8 cellular contexts compared by ENCODE assay signal in the genomic region with DNA sequence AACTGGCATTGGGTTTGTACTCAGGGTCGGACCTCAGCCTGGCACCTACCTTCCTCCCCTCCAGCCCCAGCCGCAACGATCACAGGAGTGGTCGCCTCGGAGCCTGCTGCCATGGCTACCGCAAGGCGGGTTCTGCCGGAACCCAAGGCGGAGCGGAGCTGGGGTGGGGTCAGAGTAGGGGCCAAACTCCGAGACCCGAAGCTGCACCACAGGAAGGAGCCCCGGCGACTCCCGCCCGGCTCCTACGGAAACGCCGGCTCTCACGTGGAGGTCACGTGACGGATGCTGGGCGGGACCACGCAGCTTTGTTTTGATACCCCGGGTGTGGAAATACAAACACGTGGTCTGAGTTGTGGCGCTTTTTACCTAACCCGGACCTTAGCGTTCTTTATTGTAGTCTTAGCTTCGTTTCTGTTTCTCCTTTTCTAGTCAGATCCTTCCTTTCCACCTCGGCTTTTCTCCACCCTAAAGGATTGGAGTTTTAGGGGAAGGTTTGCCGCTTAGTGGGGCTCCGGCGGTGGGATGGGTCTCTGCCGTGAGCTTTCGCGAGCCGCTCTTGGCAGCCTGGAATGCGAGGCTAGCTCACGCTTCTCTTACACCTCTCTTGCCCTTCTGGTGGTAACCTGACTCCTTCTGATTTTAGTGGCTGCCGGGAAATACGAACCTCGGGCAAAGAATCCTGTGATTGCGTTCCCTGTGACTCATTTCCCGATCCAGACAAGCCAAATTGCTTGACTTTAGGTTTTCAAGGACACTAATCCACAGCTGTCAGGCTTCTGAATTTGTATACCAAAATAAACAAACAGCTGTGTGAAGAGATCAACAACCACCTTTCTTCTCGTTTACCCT. TPM values are rescaled to one million over a fixed set of nuclear protein-coding genes. Genes with fewer than 3 reads are reported as not detected.
DNase-seq lines count a peak whose midpoint lies in the region; ATAC-seq, FAIRE-seq and TF ChIP-seq lines count a peak whose summit lies in the region.

A gene with protein sequence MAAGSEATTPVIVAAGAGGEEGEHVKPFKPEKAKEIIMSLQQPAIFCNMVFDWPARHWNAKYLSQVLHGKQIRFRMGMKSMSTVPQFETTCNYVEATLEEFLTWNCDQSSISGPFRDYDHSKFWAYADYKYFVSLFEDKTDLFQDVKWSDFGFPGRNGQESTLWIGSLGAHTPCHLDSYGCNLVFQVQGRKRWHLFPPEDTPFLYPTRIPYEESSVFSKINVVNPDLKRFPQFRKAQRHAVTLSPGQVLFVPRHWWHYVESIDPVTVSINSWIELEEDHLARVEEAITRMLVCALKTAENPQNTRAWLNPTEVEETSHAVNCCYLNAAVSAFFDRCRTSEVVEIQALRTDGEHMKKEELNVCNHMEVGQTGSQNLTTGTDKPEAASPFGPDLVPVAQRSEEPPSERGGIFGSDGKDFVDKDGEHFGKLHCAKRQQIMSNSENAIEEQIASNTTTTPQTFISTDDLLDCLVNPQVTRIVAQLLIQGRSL (minus strand): TSS at position 264 of the 849 bp plus-strand sequence. CDS start 151 bp downstream, at position 113.

- no peaks in the 10 kb centered on the region for H3K27me3 Mint-ChIP-seq in activated CD4-positive, alpha-beta T cell treated with anti-CD3 and anti-CD28 coated beads, Interleukin-2, amount 10 ng/mL, durations not matched to agents 7 days and 5 days

- no peak within 1 kb of the TSS for H2BK120ac ChIP-seq in mesendoderm (ENCODE audit: low read depth, low read length)

- no peaks in the 10 kb centered on the region for H3K9me3 Mint-ChIP-seq in activated CD4-positive, alpha-beta T cell treated with anti-CD3 and anti-CD28 coated beads, Interleukin-2, amount 10 ng/mL, durations not matched to agents 7 days and 5 days

- H3K27ac ChIP-seq in A549 (peak within 1 kb of the TSS; percentile 86 to 98), mesendoderm (ENCODE audit: low read depth, low read length) (peak within 1 kb of the TSS; percentile 60)

- no peak within 1 kb of the TSS for H4K8ac ChIP-seq in mesendoderm (ENCODE audit: low read depth, low read length)

- H3K4me3 Mint-ChIP-seq in activated CD4-positive, alpha-beta T cell treated with anti-CD3 and anti-CD28 coated beads, Interleukin-2, amount 10 ng/mL, durations not matched to agents 7 days and 5 days: no peak within 1 kb of the TSS

- peak; percentile 92 to 94 for DNase-seq in A549 (ENCODE audit: low read depth in 1 of 2, low spot score in 1 of 2)
- peak; percentile 85 for DNase-seq in GM19239 (ENCODE audit: insufficient read length, low spot score)
- DNase-seq in activated CD4-positive, alpha-beta T cell treated with anti-CD3 and anti-CD28 coated beads, Interleukin-2, amount 10 ng/mL, durations not matched to agents 7 days and 5 days: peak; percentile 93
- peak; percentile 87 for DNase-seq in effector CD4-positive, alpha-beta T cell
- DNase-seq in mesendoderm: peak; percentile 98
- DNase-seq in stimulated activated CD8-positive, alpha-beta memory T cell treated with anti-CD3 and anti-CD28 coated beads, Interleukin-15, amount 100 ng/mL, for 24 hours (ENCODE audit: low read depth): peak; percentile 77
- no peak for DNase-seq in NCI-H510A (lab: John Stamatoyannopoulos, UW)

- H3K4ac ChIP-seq in mesendoderm (ENCODE audit: low read depth, low read length): no peak within 1 kb of the TSS

- peak within 1 kb of the TSS; percentile 86 for H3K9ac ChIP-seq in mesendoderm (ENCODE audit: low read length)

- no peak for TF ChIP-seq CTCF in A549 (IDR thresholded peaks at IDR 0.05)

- TF ChIP-seq EP300 in A549 (IDR thresholded peaks at IDR 0.05): no peak

- H3K4me3 ChIP-seq in A549 (peak within 1 kb of the TSS; percentile 74), mesendoderm (ENCODE audit: low read length) (peak within 1 kb of the TSS; percentile 74)

- H3K56ac ChIP-seq in mesendoderm (ENCODE audit: low read length): peak within 1 kb of the TSS; percentile 97

- POLR2A ChIA-PET in A549 (lab: Yijun Ruan, JAX): interaction anchor here (0.6 to 1.3 kb wide), 6 partner anchors 9 to 410 kb away, joined by 3 to 10 read pairs (median 4); partner anchors contain the start of genes FAM162A, PARP14 and WDR5B
- POLR2A ChIA-PET in activated CD4-positive, alpha-beta T cell treated with anti-CD3 and anti-CD28 coated beads, Interleukin-2, amount 10 ng/mL, durations not matched to agents 7 days and 5 days (lab: Charles Lee): no interaction called here

- H4K5ac ChIP-seq in mesendoderm (ENCODE audit: low read length): no peak within 1 kb of the TSS

- peak within 1 kb of the TSS; percentile 85 for H3K18ac ChIP-seq in mesendoderm (ENCODE audit: low read length)

- CTCF ChIA-PET in A549 (lab: Yijun Ruan, JAX): interaction anchor here (0.6 to 1.1 kb wide), 3 partner anchors 9 to 343 kb away, joined by 3 to 4 read pairs (median 3); no protein-coding TSS in a partner anchor
- CTCF ChIA-PET in activated CD4-positive, alpha-beta T cell treated with anti-CD3 and anti-CD28 coated beads, Interleukin-2, amount 10 ng/mL, durations not matched to agents 7 days and 5 days (lab: Charles Lee): interaction anchor here (0.7 to 1.0 kb wide), 2 partner anchors 9 to 119 kb away, joined by 3 read pairs; no protein-coding TSS in a partner anchor

- no peak for TF ChIP-seq RAD21 in A549 (conservative IDR thresholded peaks at IDR 0.05 in 1 of 2, IDR thresholded peaks at IDR 0.05 in 1 of 2)

- FAIRE-seq in A549 (lab: Jason Lieb, UNC): no peak
- FAIRE-seq in GM19239 (lab: Jason Lieb, UNC): peak; percentile 97

- no peak within 1 kb of the TSS for H2BK15ac ChIP-seq in mesendoderm (replicated peaks; ENCODE audit: low read depth)

- no peaks in the 10 kb centered on the region for H3K27me3 ChIP-seq in mesendoderm (ENCODE audit: insufficient read depth, low read length, poor library complexity)

- peak; percentile 74 for TF ChIP-seq POLR2A in A549 (IDR thresholded peaks at IDR 0.05; ENCODE audit: low read length)

- H3K36me3 Mint-ChIP-seq in activated CD4-positive, alpha-beta T cell treated with anti-CD3 and anti-CD28 coated beads, Interleukin-2, amount 10 ng/mL, durations not matched to agents 7 days and 5 days (ENCODE audit: low read depth): peaks cover 11% of the 10 kb centered on the region

- peak within 1 kb of the TSS; percentile 89 for H3K27ac Mint-ChIP-seq in activated CD4-positive, alpha-beta T cell treated with anti-CD3 and anti-CD28 coated beads, Interleukin-2, amount 10 ng/mL, durations not matched to agents 7 days and 5 days

- peak within 1 kb of the TSS; percentile 98 for H3K4me2 ChIP-seq in A549
- H3K4me2 ChIP-seq in mesendoderm (ENCODE audit: low read length): peak within 1 kb of the TSS; percentile 88

- H3K36me3 ChIP-seq in mesendoderm (ENCODE audit: control insufficient read depth, insufficient read depth, low read length): no peaks in the 10 kb centered on the region

- ATAC-seq in A549 (peak; percentile 70 to 80), HG03460 (IDR thresholded peaks at IDR 0.05; ENCODE audit: unreplicated experiment) (peak; percentile 58)

- H3K9me3 ChIP-seq in A549: no peaks in the 10 kb centered on the region

- H3K4me1 ChIP-seq in A549 (peaks cover 6% of the 10 kb centered on the region; the same call in 2 of the 3 replicates), mesendoderm (ENCODE audit: control insufficient read depth, low read depth, low read length) (peaks cover 2% of the 10 kb centered on the region)

- no peak within 1 kb of the TSS for H2AK5ac ChIP-seq in mesendoderm (ENCODE audit: low read length)

- 1% methylated on average over 43 of the region's 46 CpGs for WGBS in A549 (ENCODE audit: missing lambda C conversion rate)
- WGBS in mesendoderm (ENCODE audit: extremely low coverage, insufficient coverage, low lambda C conversion rate): no CpG with 5 or more reads among the region's 46 CpGs

- peaks cover 2% of the 10 kb centered on the region for H3K79me1 ChIP-seq in mesendoderm (ENCODE audit: low read length)

- H3K23ac ChIP-seq in mesendoderm (ENCODE audit: low read length): no peak within 1 kb of the TSS

- no peaks in the 10 kb centered on the region for H3K79me2 ChIP-seq in mesendoderm (ENCODE audit: control insufficient read depth, insufficient read depth, low read length)

- peaks cover 34% of the 10 kb centered on the region for H3K4me1 Mint-ChIP-seq in activated CD4-positive, alpha-beta T cell treated with anti-CD3 and anti-CD28 coated beads, Interleukin-2, amount 10 ng/mL, durations not matched to agents 7 days and 5 days

- H2BK5ac ChIP-seq in mesendoderm (ENCODE audit: low read length): no peak within 1 kb of the TSS

TF ChIP-seq in A549, 52 proteins besides CTCF, POLR2A, EP300 and RAD21 (continues in another document):
- TF ChIP-seq FOSL2 (IDR thresholded peaks at IDR 0.05) (peak; percentile 52; the same call in 1 of the 2 replicates), FOSL2 (CRISPR knock-in tag; IDR thresholded peaks at IDR 0.05) (peak; percentile 77), TP53 (CRISPR knock-in tag; IDR thresholded peaks at IDR 0.05) (no peak), E2F6 (IDR thresholded peaks at IDR 0.05; ENCODE audit: borderline replicate concordance, low read depth) (peak; percentile 97), JUN (IDR thresholded peaks at IDR 0.05) (peak in 1 of 2 experiments; percentile 73; a peak in 2 of 5 replicates), CHD2 (IDR thresholded peaks at IDR 0.05; ENCODE audit: low read length, partially characterized antibody) (no peak)
- TF ChIP-seq, protein P1, sequence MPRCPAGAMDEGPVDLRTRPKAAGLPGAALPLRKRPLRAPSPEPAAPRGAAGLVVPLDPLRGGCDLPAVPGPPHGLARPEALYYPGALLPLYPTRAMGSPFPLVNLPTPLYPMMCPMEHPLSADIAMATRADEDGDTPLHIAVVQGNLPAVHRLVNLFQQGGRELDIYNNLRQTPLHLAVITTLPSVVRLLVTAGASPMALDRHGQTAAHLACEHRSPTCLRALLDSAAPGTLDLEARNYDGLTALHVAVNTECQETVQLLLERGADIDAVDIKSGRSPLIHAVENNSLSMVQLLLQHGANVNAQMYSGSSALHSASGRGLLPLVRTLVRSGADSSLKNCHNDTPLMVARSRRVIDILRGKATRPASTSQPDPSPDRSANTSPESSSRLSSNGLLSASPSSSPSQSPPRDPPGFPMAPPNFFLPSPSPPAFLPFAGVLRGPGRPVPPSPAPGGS (IDR thresholded peaks at IDR 0.05): no peak

RNA-seq across cellular contexts. Expression of the gene that starts here (rescaled TPM):
- polyA plus RNA-seq in A549 (2011; rRNA removed) (8.8 and 9.2 TPM in 2 replicates), A549 (2017; fragmentation: RNase III; extraction: RNeasy Plus Mini Kit Qiagen cat#74134 plus additional on column Dnase treatment) (5.0 to 6.3 TPM (median 5.2 TPM) in 3 replicates)
- polyA plus RNA-seq in A549 (2012; cell fraction: cytosol; rRNA removed): 2.2 and 2.5 TPM in 2 replicates
- 2.8 and 4.7 TPM in 2 replicates for polyA plus RNA-seq in A549 (2012; cell fraction: nucleus; rRNA removed)
- polyA minus RNA-seq in A549 (2011; rRNA and poly(A)+ RNA removed): 2.9 and 3.9 TPM in 2 replicates
- 1 to 10 TPM; 7.5 to 8.3 TPM for total RNA-seq in activated CD4-positive, alpha-beta T cell treated with anti-CD3 and anti-CD28 coated beads, Interleukin-2, amount 10 ng/mL, durations not matched to agents 7 days and 5 days
- polyA plus RNA-seq in mesendoderm (2013, experiment 1 of 2): 4.7 TPM
- polyA plus RNA-seq in mesendoderm (2013, experiment 2 of 2): 5.1 TPM
